ENCODE assay signal across 18 cellular contexts in genomic region chr21:39647476-39647875, GRCh38. TPM values are rescaled to one million over a fixed set of nuclear protein-coding genes. Genes with fewer than 3 reads are reported as not detected.
A peak's percentile ranks its signal among the peaks of the same experiment; 100 is the strongest.
DNase-seq lines count a peak whose midpoint lies in the region; ATAC-seq, FAIRE-seq and TF ChIP-seq lines count a peak whose summit lies in the region.
"Had no signal": no experiment of that assay in that cellular context is flagged by ENCODE, and none has a peak within 500 bp of the region (broad histone marks: within the 10 kb centered on the region; RNA-seq: fewer than 3 reads in every experiment).

No MANE protein-coding gene starts in this region.

- no peak for TF ChIP-seq CTCF in AG09309 (IDR thresholded peaks at IDR 0.05; ENCODE audit: control insufficient read depth, insufficient read depth, low read depth, low read length, missing control alignments)
- no peak for TF ChIP-seq CTCF in astrocyte (IDR thresholded peaks at IDR 0.05; ENCODE audit: insufficient read depth, low read depth, low read length)
- TF ChIP-seq CTCF in tibial artery (IDR thresholded peaks at IDR 0.05), result no peak
- no peak for TF ChIP-seq CTCF in GM13976 (IDR thresholded peaks at IDR 0.05; ENCODE audit: borderline replicate concordance, control extremely low read depth, extremely low read depth, insufficient read depth, missing control alignments)

- H3K27me3 ChIP-seq in HUES6 (ENCODE audit: control insufficient read depth, insufficient read depth, low read length), result no peaks in the 10 kb centered on the region
- H3K27me3 ChIP-seq in astrocyte (ENCODE audit: insufficient read depth, low read length), result no peaks in the 10 kb centered on the region
- H3K27me3 ChIP-seq in tibial artery, result peaks cover 0 to 2% of the 10 kb centered on the region in 2 donors
- H3K27me3 ChIP-seq: gastrocnemius medialis had no signal

- peak; percentile 54 for DNase-seq in AG09309 (ENCODE audit: low read depth)
- peak; percentile 89 for DNase-seq in astrocyte (ENCODE audit: low read depth)
- DNase-seq in glomerular visceral epithelial cell (ENCODE audit: extremely low spot score), result peak; percentile 85
- no peak for DNase-seq in tibial artery
- no peak for DNase-seq in GM13976 (ENCODE audit: low spot score)
- no peak for DNase-seq in SKM-1 (lab: John Stamatoyannopoulos, UW; ENCODE audit: unreplicated experiment)
- no peak for DNase-seq in natural killer cell treated with Interleukin-12 subunit alpha and Interleukin-12 subunit beta and Interleukin-15 and Interleukin-18, amount 100 ng/mL, for 72 hours (ENCODE audit: low spot score)
- DNase-seq: activated CD4-positive, alpha-beta T cell treated with anti-CD3 and anti-CD28 coated beads, Interleukin-2, amount 50 U/mL, for 48 hours; anterior cingulate cortex; gastrocnemius medialis; GM23248; NCI-H1930; NCI-H69; T1000 had no signal

- no peaks in the 10 kb centered on the region for H4K20me1 ChIP-seq in astrocyte (ENCODE audit: insufficient read depth, low read length)

- no peak overlapping the region for H2AFZ ChIP-seq in astrocyte (ENCODE audit: low read depth, low read length)
- H2AFZ ChIP-seq: GM23248 had no signal

- in situ Hi-C loops in GM13976 (cut with MboI; ENCODE audit: low sequenced_read_pairs, unreplicated experiment), result no loop called here

- H3K4me1 ChIP-seq in HUES6 (ENCODE audit: control insufficient read depth, insufficient read depth, low read length) (peaks cover 32% of the 10 kb centered on the region), astrocyte (ENCODE audit: insufficient read depth, low read length) (peaks cover 19% of the 10 kb centered on the region), tibial artery (no peaks in the 10 kb centered on the region)
- H3K4me1 ChIP-seq: gastrocnemius medialis had no signal

- peaks cover 6% of the 10 kb centered on the region for H3K36me3 Mint-ChIP-seq in astrocyte (ENCODE audit: low read depth, unreplicated experiment)
- no peaks in the 10 kb centered on the region for H3K36me3 Mint-ChIP-seq in natural killer cell treated with Interleukin-12 subunit alpha and Interleukin-12 subunit beta and Interleukin-15 and Interleukin-18, amount 100 ng/mL, for 72 hours

- no peaks in the 10 kb centered on the region for H3K9me3 Mint-ChIP-seq in astrocyte (ENCODE audit: unreplicated experiment)
- no peaks in the 10 kb centered on the region for H3K9me3 Mint-ChIP-seq in natural killer cell treated with Interleukin-12 subunit alpha and Interleukin-12 subunit beta and Interleukin-15 and Interleukin-18, amount 100 ng/mL, for 72 hours
- H3K9me3 Mint-ChIP-seq: stimulated activated naive CD8-positive, alpha-beta T cell treated with anti-CD3 and anti-CD28 coated beads, Interleukin-15, Interleukin-2, amounts not matched to agents 100 ng/mL and 50 ng/mL, for 24 hours had no signal

- H3K9ac ChIP-seq in HUES6 (ENCODE audit: low read length) (no peak overlapping the region), astrocyte (ENCODE audit: low read length) (no peak overlapping the region)
- H3K9ac ChIP-seq: GM23248 had no signal

- H3K4me3 Mint-ChIP-seq in astrocyte (ENCODE audit: unreplicated experiment), result no peak overlapping the region
- H3K4me3 Mint-ChIP-seq in natural killer cell treated with Interleukin-12 subunit alpha and Interleukin-12 subunit beta and Interleukin-15 and Interleukin-18, amount 100 ng/mL, for 72 hours, result no peak overlapping the region
- H3K4me3 Mint-ChIP-seq: stimulated activated naive CD8-positive, alpha-beta T cell treated with anti-CD3 and anti-CD28 coated beads, Interleukin-15, Interleukin-2, amounts not matched to agents 100 ng/mL and 50 ng/mL, for 24 hours had no signal

- no peak for FAIRE-seq in astrocyte (lab: Jason Lieb, UNC)

- peak overlapping the region; percentile 87 for H3K27ac Mint-ChIP-seq in astrocyte (ENCODE audit: unreplicated experiment)
- no peak overlapping the region for H3K27ac Mint-ChIP-seq in natural killer cell treated with Interleukin-12 subunit alpha and Interleukin-12 subunit beta and Interleukin-15 and Interleukin-18, amount 100 ng/mL, for 72 hours
- H3K27ac Mint-ChIP-seq: stimulated activated naive CD8-positive, alpha-beta T cell treated with anti-CD3 and anti-CD28 coated beads, Interleukin-15, Interleukin-2, amounts not matched to agents 100 ng/mL and 50 ng/mL, for 24 hours had no signal

- intact Hi-C loops in tibial artery (cut with DNase I; ENCODE audit: low total_unique reads), result no loop called here

- H3K4me3 ChIP-seq in AG09309 (ENCODE audit: control insufficient read depth, low read depth, low read length), result no peak overlapping the region
- no peak overlapping the region for H3K4me3 ChIP-seq in HUES6 (ENCODE audit: low read depth, low read length)
- H3K4me3 ChIP-seq in astrocyte (ENCODE audit: insufficient read depth, low read depth, low read length), result no peak overlapping the region
- no peak overlapping the region for H3K4me3 ChIP-seq in tibial artery
- H3K4me3 ChIP-seq: gastrocnemius medialis, GM23248 had no signal

- H3K79me2 ChIP-seq in astrocyte (ENCODE audit: insufficient read depth, low read length), result no peaks in the 10 kb centered on the region

- peaks cover 43% of the 10 kb centered on the region for H3K4me1 Mint-ChIP-seq in astrocyte (ENCODE audit: low read depth, unreplicated experiment)
- no peaks in the 10 kb centered on the region for H3K4me1 Mint-ChIP-seq in natural killer cell treated with Interleukin-12 subunit alpha and Interleukin-12 subunit beta and Interleukin-15 and Interleukin-18, amount 100 ng/mL, for 72 hours (ENCODE audit: low read depth in 2 of 2)

- H3K9me3 ChIP-seq in HUES6 (ENCODE audit: control insufficient read depth, insufficient read depth, low read depth, low read length) (no peaks in the 10 kb centered on the region), astrocyte (ENCODE audit: insufficient read depth, low read depth, low read length) (no peaks in the 10 kb centered on the region), tibial artery (peaks cover 0 to under 1% (median 0%) of the 10 kb centered on the region in 3 donors)
- H3K9me3 ChIP-seq: gastrocnemius medialis, neutrophil had no signal

- ATAC-seq in natural killer cell treated with Interleukin-12 subunit alpha and Interleukin-12 subunit beta and Interleukin-15 and Interleukin-18, amount 100 ng/mL, for 72 hours, result no peak
- ATAC-seq: gastrocnemius medialis, Right ventricle myocardium inferior had no signal

- H3K4me2 ChIP-seq in astrocyte (ENCODE audit: low read length), result peak overlapping the region; percentile 55

- no peaks in the 10 kb centered on the region for H3K27me3 Mint-ChIP-seq in astrocyte (ENCODE audit: low read depth, unreplicated experiment)
- peaks cover 3 to 9% of the 10 kb centered on the region in 2 donors for H3K27me3 Mint-ChIP-seq in natural killer cell treated with Interleukin-12 subunit alpha and Interleukin-12 subunit beta and Interleukin-15 and Interleukin-18, amount 100 ng/mL, for 72 hours
- H3K27me3 Mint-ChIP-seq: stimulated activated naive CD8-positive, alpha-beta T cell treated with anti-CD3 and anti-CD28 coated beads, Interleukin-15, Interleukin-2, amounts not matched to agents 100 ng/mL and 50 ng/mL, for 24 hours had no signal

- peak overlapping the region; percentile 1; the same call in 1 of the 2 replicates for H3K27ac ChIP-seq in HUES6 (ENCODE audit: low read depth, low read length)
- H3K27ac ChIP-seq in astrocyte (ENCODE audit: low read depth, low read length), result peak overlapping the region; percentile 20
- no peak overlapping the region for H3K27ac ChIP-seq in tibial artery
- H3K27ac ChIP-seq: gastrocnemius medialis, GM23248, neutrophil had no signal

- peaks cover 57% of the 10 kb centered on the region for H3K36me3 ChIP-seq in HUES6 (ENCODE audit: control insufficient read depth, insufficient read depth, low read length)
- H3K36me3 ChIP-seq in astrocyte (ENCODE audit: insufficient read depth, low read length), result no peaks in the 10 kb centered on the region
- H3K36me3 ChIP-seq in tibial artery, result no peaks in the 10 kb centered on the region
- H3K36me3 ChIP-seq: gastrocnemius medialis, neutrophil had no signal

RNA-seq across cellular contexts. Expression of gene B3GALT5, which starts 34.7 kb away (rescaled TPM):
- 2.2 and 2.5 TPM in 2 replicates for total RNA-seq in astrocyte
- not detected for total RNA-seq in natural killer cell treated with Interleukin-12 subunit alpha and Interleukin-12 subunit beta and Interleukin-15 and Interleukin-18, amount 100 ng/mL, for 72 hours
- total RNA-seq: GM23248 had no signal

Comparison
In these comparisons a context has a peak if more than half of its experiments do, and no peak if none do; other contexts are left out.
1. DNase-seq: peak in AG09309 (single experiment), astrocyte (single experiment) and glomerular visceral epithelial cell (single experiment); none in tibial artery (0 of 2), GM13976 (single experiment), SKM-1 (single experiment) and natural killer cell treated with Interleukin-12 subunit alpha and Interleukin-12 subunit beta and Interleukin-15 and Interleukin-18, amount 100 ng/mL, for 72 hours (single experiment).
2. H3K27ac ChIP-seq: peak in HUES6 (single experiment) and astrocyte (single experiment); none in tibial artery (0 of 2).